ENCODE assay signal across 1 cellular context in genomic region chr11:69842746-69843528, GRCh38.
TF ChIP-seq lines count a peak whose summit lies in the region.

No MANE protein-coding gene starts in this region.

TF ChIP-seq in GM23338, 12 proteins besides CTCF, POLR2A, EP300 and RAD21 (continued from another document):
- no peak for TF ChIP-seq ZNF462 (CRISPR knock-in tag; IDR thresholded peaks at IDR 0.05)
- TF ChIP-seq EZH2 (IDR thresholded peaks at IDR 0.05; ENCODE audit: low read depth, unreplicated experiment): no peak
- no peak for TF ChIP-seq REST (IDR thresholded peaks at IDR 0.05; ENCODE audit: unreplicated experiment)
- no peak for TF ChIP-seq ETS1 (IDR thresholded peaks at IDR 0.05)
- no peak for TF ChIP-seq NANOG (IDR thresholded peaks at IDR 0.05; ENCODE audit: borderline replicate concordance)
- no peak for TF ChIP-seq POLR2AphosphoS5 (IDR thresholded peaks at IDR 0.05; ENCODE audit: low read depth)
